In genomic region chr11:94543695-94544581, GRCh38 we compare ENCODE assay signal across 1 cellular context.
TF ChIP-seq lines count a peak whose summit lies in the region.

Gene FUT4, plus strand, starts transcription at chr11:94543921. Its CDS starts 213 bp downstream, at chr11:94544134.

TF ChIP-seq in HCT116, 20 proteins besides CTCF, POLR2A, EP300 and RAD21 (continued from another document):
- TF ChIP-seq ZBTB33 (IDR thresholded peaks at IDR 0.05; ENCODE audit: extremely low read depth, insufficient replicate concordance, low read length) (no peak), POLR2AphosphoS5 (IDR thresholded peaks at IDR 0.05; ENCODE audit: low read depth, low read length) (peak; percentile 81), SIN3A (IDR thresholded peaks at IDR 0.05; ENCODE audit: low read depth) (peak; percentile 78), SRF (IDR thresholded peaks at IDR 0.05; ENCODE audit: low read depth) (no peak), TCF7L2 (IDR thresholded peaks at IDR 0.05; ENCODE audit: borderline replicate concordance, extremely low read depth, insufficient read depth, insufficient read length) (peak; percentile 40), ZFX (IDR thresholded peaks at IDR 0.05) (peak; percentile 99)
